ENCODE assay signal across 8 cellular contexts in genomic region chr4:55545681-55546632, GRCh38. TPM values are rescaled to one million over a fixed set of nuclear protein-coding genes. Genes with fewer than 3 reads are reported as not detected.
DNase-seq lines count a peak whose midpoint lies in the region; ATAC-seq and TF ChIP-seq lines count a peak whose summit lies in the region.

No MANE protein-coding gene starts in this region.

- peaks cover 20% of the 10 kb centered on the region for H3K27me3 Mint-ChIP-seq in activated CD8-positive, alpha-beta T cell treated with anti-CD3 and anti-CD28 coated beads, Interleukin-2, amount 10 ng/mL, durations not matched to agents 7 days and 5 days (ENCODE audit: low read depth)

- peak overlapping the region; percentile 88 for H3K4me3 Mint-ChIP-seq in activated CD8-positive, alpha-beta T cell treated with anti-CD3 and anti-CD28 coated beads, Interleukin-2, amount 10 ng/mL, durations not matched to agents 7 days and 5 days

- H3K27ac Mint-ChIP-seq in activated CD8-positive, alpha-beta T cell treated with anti-CD3 and anti-CD28 coated beads, Interleukin-2, amount 10 ng/mL, durations not matched to agents 7 days and 5 days = peak overlapping the region; percentile 83

- ATAC-seq in GM19372 (IDR thresholded peaks at IDR 0.05; ENCODE audit: low read depth, unreplicated experiment) (peak; percentile 41), HG03521 (IDR thresholded peaks at IDR 0.05; ENCODE audit: unreplicated experiment) (peak; percentile 39)
- peak; percentile 66 for ATAC-seq in activated CD8-positive, alpha-beta T cell treated with anti-CD3 and anti-CD28 coated beads, Interleukin-2, amount 10 ng/mL, durations not matched to agents 7 days and 5 days

- POLR2A ChIA-PET in activated CD8-positive, alpha-beta T cell treated with anti-CD3 and anti-CD28 coated beads, Interleukin-2, amount 10 ng/mL, durations not matched to agents 7 days and 5 days (lab: Charles Lee) = interaction anchor here (1.1 to 1.8 kb wide), 2 partner anchors 151 to 200 kb away, joined by 4 to 9 read pairs; partner anchors contain the start of genes SRD5A3 and TMEM165

- CTCF ChIA-PET in activated CD8-positive, alpha-beta T cell treated with anti-CD3 and anti-CD28 coated beads, Interleukin-2, amount 10 ng/mL, durations not matched to agents 7 days and 5 days (lab: Charles Lee) = interaction anchor here (0.7 to 1.5 kb wide), 7 partner anchors 9 to 200 kb away, joined by 3 to 5 read pairs (median 4); partner anchors contain the start of gene SRD5A3

- H3K36me3 Mint-ChIP-seq in activated CD8-positive, alpha-beta T cell treated with anti-CD3 and anti-CD28 coated beads, Interleukin-2, amount 10 ng/mL, durations not matched to agents 7 days and 5 days (ENCODE audit: low read depth) = no peaks in the 10 kb centered on the region

- no peaks in the 10 kb centered on the region for H3K9me3 Mint-ChIP-seq in activated CD8-positive, alpha-beta T cell treated with anti-CD3 and anti-CD28 coated beads, Interleukin-2, amount 10 ng/mL, durations not matched to agents 7 days and 5 days (ENCODE audit: insufficient read depth)

- no peak for TF ChIP-seq CTCF in C4-2B (conservative IDR thresholded peaks at IDR 0.05)

- H3K27ac ChIP-seq in C4-2B = peak overlapping the region; percentile 93

- H3K4me1 Mint-ChIP-seq in activated CD8-positive, alpha-beta T cell treated with anti-CD3 and anti-CD28 coated beads, Interleukin-2, amount 10 ng/mL, durations not matched to agents 7 days and 5 days (ENCODE audit: low read depth) = peaks cover 45% of the 10 kb centered on the region

- DNase-seq in NCI-H82 treated with DMSO at 0.1 percent for 48 hours (lab: John Stamatoyannopoulos, UW; ENCODE audit: unreplicated experiment) (peak; percentile 16), medulla oblongata (ENCODE audit: extremely low spot score) (peak; percentile 82)
- peak; percentile 63 for DNase-seq in activated CD8-positive, alpha-beta T cell treated with anti-CD3 and anti-CD28 coated beads, Interleukin-2, amount 10 ng/mL, durations not matched to agents 7 days and 5 days
- peak; percentile 53 for DNase-seq in effector CD4-positive, alpha-beta T cell
- peak; percentile 30 for DNase-seq in stimulated activated CD8-positive, alpha-beta memory T cell treated with anti-CD3 and anti-CD28 coated beads, Interleukin-12 subunit alpha, Interleukin-12 subunit beta, amount 100 ng/mL, for 1 hour (ENCODE audit: low read depth)

RNA-seq across cellular contexts. Expression of gene CLOCK, which starts 0.8 kb away (rescaled TPM):
- 1 to 10 TPM; 7.1 to 9.3 TPM for total RNA-seq in activated CD8-positive, alpha-beta T cell treated with anti-CD3 and anti-CD28 coated beads, Interleukin-2, amount 10 ng/mL, durations not matched to agents 7 days and 5 days

RNA-seq across cellular contexts. Expression of gene PDCL2, which starts 46.1 kb away (rescaled TPM):
- total RNA-seq in activated CD8-positive, alpha-beta T cell treated with anti-CD3 and anti-CD28 coated beads, Interleukin-2, amount 10 ng/mL, durations not matched to agents 7 days and 5 days = not detected

Comparison
In these comparisons a context has a peak if more than half of its experiments do, and no peak if none do; other contexts are left out.
1. Peak in every context shown above with its lines: DNase-seq, ATAC-seq and H3K27ac ChIP-seq.
2. DNase-seq: peak in every context shown above with its lines; median percentile 82 in medulla oblongata; 63 in activated CD8-positive, alpha-beta T cell treated with anti-CD3 and anti-CD28 coated beads, Interleukin-2, amount 10 ng/mL, durations not matched to agents 7 days and 5 days; 53 in effector CD4-positive, alpha-beta T cell; 30 in stimulated activated CD8-positive, alpha-beta memory T cell treated with anti-CD3 and anti-CD28 coated beads, Interleukin-12 subunit alpha, Interleukin-12 subunit beta, amount 100 ng/mL, for 1 hour; 16 in NCI-H82 treated with DMSO at 0.1 percent for 48 hours.